In the genomic region with DNA sequence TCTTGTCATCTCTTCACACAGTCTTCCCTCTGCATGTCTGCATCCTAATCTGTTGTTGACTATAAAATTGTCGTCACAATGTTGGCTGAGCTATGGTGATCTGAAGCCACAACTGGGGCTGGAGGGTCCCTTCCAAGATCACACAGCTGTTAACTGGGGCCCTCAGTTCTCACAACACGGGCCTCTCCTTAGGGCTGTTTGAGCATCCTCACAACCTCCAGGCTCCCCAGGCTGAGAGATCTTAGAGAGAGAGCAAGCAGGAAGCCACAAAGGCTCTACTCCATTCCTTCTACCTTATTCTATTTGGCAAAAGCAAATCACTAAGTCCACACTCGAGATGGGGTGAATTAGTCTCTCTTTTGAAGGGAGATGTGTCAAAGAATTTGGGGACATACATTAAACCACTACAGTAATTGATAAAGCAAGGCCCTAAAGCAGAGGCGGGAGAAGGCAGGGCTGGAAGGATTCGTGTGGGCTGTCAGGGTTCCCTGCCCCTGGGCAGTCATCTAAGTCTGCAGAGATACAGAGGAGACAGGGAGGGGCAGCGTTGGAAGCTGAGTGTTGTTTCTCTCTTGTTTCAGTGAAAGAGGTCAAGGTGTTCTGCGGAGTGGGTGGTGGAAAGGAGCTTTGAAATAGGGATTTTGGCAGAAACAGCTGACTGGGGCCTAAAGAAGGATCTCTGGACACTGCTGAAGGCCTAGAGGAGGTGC, we compare ENCODE assay signal across 22 cellular contexts. TPM values are rescaled to one million over a fixed set of nuclear protein-coding genes. Genes with fewer than 3 reads are reported as not detected.
"Had no signal": no experiment of that assay in that cellular context is flagged by ENCODE, and none has a peak within 500 bp of the region (broad histone marks: within the 10 kb centered on the region; RNA-seq: fewer than 3 reads in every experiment).

No MANE protein-coding gene starts in this region.

- H3K27me3 ChIP-seq: right lobe of liver, stomach, thyroid gland had no signal

- H3K9ac ChIP-seq: neural progenitor cell had no signal

- H3K36me3 ChIP-seq: lower lobe of right lung, neural progenitor cell, right lobe of liver, stomach, thyroid gland had no signal

- H3K27ac ChIP-seq: dorsolateral prefrontal cortex, lower lobe of right lung, neural progenitor cell, psoas muscle, right lobe of liver, stomach, thyroid gland had no signal

- H3K9me3 ChIP-seq: lower lobe of right lung, mucosa of descending colon, psoas muscle, right lobe of liver, thyroid gland had no signal

- DNase-seq: cerebellar nuclear complex; dorsolateral prefrontal cortex; effector CD4-positive, alpha-beta T cell; hypothalamus; immature natural killer cell; left ventricle myocardium superior; lower lobe of right lung; mucosa of descending colon; naive B cell; psoas muscle; stimulated activated CD4-positive, alpha-beta T cell treated with anti-CD3 and anti-CD28 coated beads, Interleukin-2, amount 100 ng/mL, for 24 hours; stimulated activated CD4-positive, alpha-beta T cell treated with anti-CD3 and anti-CD28 coated beads, Interleukin-4, amount 100 ng/mL, for 24 hours; stimulated activated naive CD4-positive, alpha-beta T cell treated with Interleukin-2 at 50 U/mL for 16 hours; stomach; thyroid gland; trophoblast cell had no signal

- H3K4me3 ChIP-seq: dorsolateral prefrontal cortex, lower lobe of right lung, mucosa of descending colon, neural progenitor cell, psoas muscle, right lobe of liver, smooth muscle cell, stomach, thyroid gland had no signal

- H3K4me1 ChIP-seq: lower lobe of right lung, neural progenitor cell, psoas muscle, right lobe of liver, stomach, thyroid gland had no signal

RNA-seq across cellular contexts. Expression of gene MYO7B, which starts 15.9 kb away (rescaled TPM):
- total RNA-seq: natural killer cell treated with Interleukin-12 subunit alpha and Interleukin-12 subunit beta and Interleukin-15 and Interleukin-18, amount 100 ng/mL, for 72 hours; osteocyte had no signal
- polyA plus RNA-seq: keratinocyte had no signal
